In genomic region chr13:45243072-45243471, GRCh38 we compare ENCODE assay signal across 30 cellular contexts. TPM values are rescaled to one million over a fixed set of nuclear protein-coding genes. Genes with fewer than 3 reads are reported as not detected.
DNase-seq lines count a peak whose midpoint lies in the region; ATAC-seq and TF ChIP-seq lines count a peak whose summit lies in the region.
"Had no signal": no experiment of that assay in that cellular context is flagged by ENCODE, and none has a peak within 500 bp of the region (broad histone marks: within the 10 kb centered on the region; RNA-seq: fewer than 3 reads in every experiment).

No MANE protein-coding gene starts in this region.

- intact Hi-C loops in left ventricle myocardium superior (cut with micrococcal nuclease) = no loop called here
- intact Hi-C loops in colonic mucosa (cut with DNase I) = no loop called here
- intact Hi-C loops in transverse colon (cut with DNase I; ENCODE audit: low total_unique reads) = no loop called here

- TF ChIP-seq POLR2A in transverse colon (IDR thresholded peaks at IDR 0.05) = no peak

- H3K9me3 ChIP-seq in right atrium auricular region (no peaks in the 10 kb centered on the region), colonic mucosa (no peaks in the 10 kb centered on the region), mucosa of rectum (ENCODE audit: control insufficient read depth in 2 of 2, low read length in 2 of 2) (no peaks in the 10 kb centered on the region), transverse colon (no peaks in the 10 kb centered on the region), HAP-1 (no peaks in the 10 kb centered on the region)
- H3K9me3 ChIP-seq: gastroesophageal sphincter, testis had no signal

- TF ChIP-seq CTCF in right atrium auricular region (IDR thresholded peaks at IDR 0.05) (no peak), colonic mucosa (IDR thresholded peaks at IDR 0.05) (no peak), transverse colon (IDR thresholded peaks at IDR 0.05) (no peak)

- peaks cover 4% of the 10 kb centered on the region in 2 donors for H3K4me1 ChIP-seq in right atrium auricular region
- peaks cover 7% of the 10 kb centered on the region for H3K4me1 ChIP-seq in colonic mucosa
- H3K4me1 ChIP-seq in mucosa of rectum (ENCODE audit: control insufficient read depth in 2 of 2, insufficient read depth in 2 of 2, low read length in 2 of 2) = peaks cover 5 to 17% of the 10 kb centered on the region in 2 donors
- H3K4me1 ChIP-seq in transverse colon = peaks cover 6 to 30% (median 26%) of the 10 kb centered on the region in 4 donors
- H3K4me1 ChIP-seq in HAP-1 = no peaks in the 10 kb centered on the region
- H3K4me1 ChIP-seq: testis had no signal

- H3K27ac ChIP-seq in right atrium auricular region (no peak overlapping the region), colonic mucosa (peak overlapping the region; percentile 58), mucosa of rectum (ENCODE audit: low read depth in 2 of 2, low read length in 2 of 2) (peak overlapping the region; percentile 28 to 47), transverse colon (peak overlapping the region; percentile 62 to 82 (median 70))
- H3K27ac ChIP-seq: HL-60, testis had no signal

- no peak for TF ChIP-seq EP300 in transverse colon (IDR thresholded peaks at IDR 0.05; ENCODE audit: low read depth)

- H3K4me3 ChIP-seq in right atrium auricular region (no peak overlapping the region), colonic mucosa (no peak overlapping the region), mucosa of rectum (ENCODE audit: low read length in 2 of 2) (peak overlapping the region; percentile 33 to 50), transverse colon (no peak overlapping the region), HAP-1 (no peak overlapping the region)
- H3K4me3 ChIP-seq: gastroesophageal sphincter, smooth muscle cell, testis had no signal

- H3K9ac ChIP-seq in colonic mucosa (ENCODE audit: low read depth in 2 of 2, low read length in 2 of 2) = peak overlapping the region in 1 of 2 donors; percentile 51
- H3K9ac ChIP-seq in mucosa of rectum (ENCODE audit: low read depth in 1 of 2, low read length in 2 of 2) = peak overlapping the region in 1 of 2 donors; percentile 34

- ATAC-seq in left ventricle myocardium superior (peak; percentile 43), GM21576 (IDR thresholded peaks at IDR 0.05; ENCODE audit: unreplicated experiment) (no peak)
- ATAC-seq: activated CD4-positive, alpha-beta T cell treated with anti-CD3 and anti-CD28 coated beads for 36 hours; activated CD8-positive, alpha-beta T cell treated with anti-CD3 and anti-CD28 coated beads for 36 hours; activated T-helper 17 cell treated with anti-CD3 and anti-CD28 coated beads, Interleukin-2, amount 50 U/mL, for 72 hours; gastroesophageal sphincter; naive thymus-derived CD8-positive, alpha-beta T cell; Panc1 had no signal

- H3K27me3 ChIP-seq in right atrium auricular region = no peaks in the 10 kb centered on the region
- no peaks in the 10 kb centered on the region for H3K27me3 ChIP-seq in colonic mucosa
- H3K27me3 ChIP-seq in mucosa of rectum (ENCODE audit: control insufficient read depth in 2 of 2, insufficient read depth in 2 of 2, low read length in 2 of 2) = no peaks in the 10 kb centered on the region
- no peaks in the 10 kb centered on the region for H3K27me3 ChIP-seq in transverse colon
- H3K27me3 ChIP-seq in HAP-1 (ENCODE audit: low read depth) = no peaks in the 10 kb centered on the region
- H3K27me3 ChIP-seq: gastroesophageal sphincter, testis had no signal

- 40 to 64% methylated on average over 4 to 8 of the region's 8 CpGs for WGBS in transverse colon (ENCODE audit: low coverage in 1 of 2), 2 donors

- DNase-seq in left ventricle myocardium superior = no peak
- DNase-seq in right atrium auricular region (ENCODE audit: low spot score) = no peak
- DNase-seq in colonic mucosa = peak; percentile 89
- DNase-seq in transverse colon = peak; percentile 74
- DNase-seq in HAP-1 (ENCODE audit: low spot score in 2 of 2) = no peak
- no peak for DNase-seq in NCI-H524 treated with DMSO at 0.1 percent for 48 hours (lab: John Stamatoyannopoulos, UW)
- DNase-seq: activated CD4-positive, alpha-beta T cell treated with anti-CD3 and anti-CD28 coated beads for 36 hours; activated CD8-positive, alpha-beta memory T cell treated with anti-CD3 and anti-CD28 coated beads, Interleukin-2, amount 50 U/mL, for 48 hours; activated CD8-positive, alpha-beta T cell treated with anti-CD3 and anti-CD28 coated beads for 36 hours; activated naive CD4-positive, alpha-beta T cell treated with anti-CD3 and anti-CD28 coated beads, Interleukin-2, amount 50 U/mL, for 16 hours; AML-193; CD4-positive, alpha-beta memory T cell; H7; naive thymus-derived CD8-positive, alpha-beta T cell; NCI-H1930; nucleus accumbens; stimulated activated CD4-positive, alpha-beta T cell treated with anti-CD3 and anti-CD28 coated beads, Interleukin-1b, Interleukin-23, amount 100 ng/mL, for 48 hours; stimulated activated naive CD4-positive, alpha-beta T cell treated with Interleukin-2 at 50 U/mL for 16 hours; SW 1271; testis had no signal

- in situ Hi-C loops in transverse colon (cut with MboI; ENCODE audit: low pct_ligation_motif_present in 1 of 4, low pct_unique_long_range_greater_than_20kb in 1 of 4, low sequenced_read_pairs in 3 of 4) (no loop called here), HAP-1 (cut with MboI; ENCODE audit: low sequenced_read_pairs) (no loop called here)

- H3K36me3 ChIP-seq in right atrium auricular region (no peaks in the 10 kb centered on the region), colonic mucosa (no peaks in the 10 kb centered on the region), mucosa of rectum (ENCODE audit: control insufficient read depth in 2 of 2, insufficient read depth in 2 of 2, low read length in 2 of 2) (peaks cover 0 to 3% of the 10 kb centered on the region in 2 donors), transverse colon (no peaks in the 10 kb centered on the region), HAP-1 (replicated peaks) (no peaks in the 10 kb centered on the region)
- H3K36me3 ChIP-seq: gastroesophageal sphincter had no signal

RNA-seq across cellular contexts. Expression of gene KCTD4, which starts 42.2 kb away (rescaled TPM):
- total RNA-seq in left ventricle myocardium superior (not detected), right atrium auricular region (under 1 TPM in 1 of 2 donors, not detected in 1; 0.16 TPM), colonic mucosa (under 1 TPM; 0.58 to 0.84 TPM), transverse colon (1 to 10 TPM in 2 of 4 donors, not detected in 2; 1.3 to 1.9 TPM)
- total RNA-seq: A673; activated CD4-positive, alpha-beta T cell treated with anti-CD3 and anti-CD28 coated beads for 36 hours; activated CD8-positive, alpha-beta T cell treated with anti-CD3 and anti-CD28 coated beads for 36 hours; activated T-helper 17 cell treated with anti-CD3 and anti-CD28 coated beads, Interleukin-2, amount 50 U/mL, for 72 hours; CD4-positive, alpha-beta memory T cell; Daoy; H7; naive thymus-derived CD8-positive, alpha-beta T cell; pulmonary artery endothelial cell; smooth muscle cell; testis had no signal

Comparison
In these comparisons a context has a peak if more than half of its experiments do, and no peak if none do; other contexts are left out.
1. DNase-seq: peak in colonic mucosa (single experiment) and transverse colon (single experiment); none in left ventricle myocardium superior (single experiment), right atrium auricular region (single experiment), HAP-1 (0 of 2) and NCI-H524 treated with DMSO at 0.1 percent for 48 hours (single experiment).
2. H3K27ac ChIP-seq: peak in colonic mucosa (single experiment), mucosa of rectum (2 of 2) and transverse colon (4 of 4); none in right atrium auricular region (0 of 2).
3. H3K4me3 ChIP-seq: peak in mucosa of rectum (2 of 2); none in right atrium auricular region (0 of 2), colonic mucosa (single experiment), transverse colon (0 of 4) and HAP-1 (single experiment).